Comparison of ENCODE assay signal across 9 cellular contexts in genomic region chr6:26520088-26520839, GRCh38. TPM values are rescaled to one million over a fixed set of nuclear protein-coding genes. Genes with fewer than 3 reads are reported as not detected.
DNase-seq lines count a peak whose midpoint lies in the region; ATAC-seq, FAIRE-seq and TF ChIP-seq lines count a peak whose summit lies in the region.
"Had no signal": no experiment of that assay in that cellular context is flagged by ENCODE, and none has a peak within 500 bp of the region (broad histone marks: within the 10 kb centered on the region; RNA-seq: fewer than 3 reads in every experiment).

No MANE protein-coding gene starts in this region.

- WGBS in transverse colon (ENCODE audit: low coverage in 1 of 2), 2 donors, result 25 to 26% methylated on average over 11 to 22 of the region's 22 CpGs

- H3K27ac ChIP-seq in Peyer's patch (peak overlapping the region; percentile 88 to 98 (median 96)), dorsolateral prefrontal cortex (peak overlapping the region in 58 of 59 donors; percentile 23 to 96 (median 90)), transverse colon (peak overlapping the region; percentile 94 to 99 (median 95))

- DNase-seq in DMS 273 (lab: John Stamatoyannopoulos, UW; ENCODE audit: unreplicated experiment) (peak; percentile 80), HS-27A (ENCODE audit: low read depth) (peak; percentile 61), Peyer's patch (peak in 1 of 3 donors; percentile 48), dorsolateral prefrontal cortex (peak in 8 of 10 donors; percentile 43 to 70 (median 56)), midbrain (lab: John Stamatoyannopoulos, UW) (peak; percentile 83), transverse colon (no peak), H54 (ENCODE audit: insufficient read length, low spot score) (no peak)

- no peak for TF ChIP-seq CTCF in Peyer's patch (IDR thresholded peaks at IDR 0.05)
- peak in 5 of 56 donors; percentile 9 to 18 (median 12) for TF ChIP-seq CTCF in dorsolateral prefrontal cortex (IDR thresholded peaks at IDR 0.05 in 54 of 56, conservative IDR thresholded peaks at IDR 0.05 in 2 of 56; ENCODE audit: low read depth in 1 of 56, partially characterized antibody in 56 of 56)
- no peak for TF ChIP-seq CTCF in transverse colon (IDR thresholded peaks at IDR 0.05)

- in situ Hi-C loops in transverse colon (cut with MboI; ENCODE audit: low pct_ligation_motif_present in 1 of 4, low pct_unique_long_range_greater_than_20kb in 1 of 4, low sequenced_read_pairs in 3 of 4), result no loop called here

- intact Hi-C loops in dorsolateral prefrontal cortex (cut with DNase I) (loop anchor here in 1 of 2 donors (5.0 kb wide), 1 partner anchor 37 kb away; no protein-coding TSS in a partner anchor), transverse colon (cut with DNase I; ENCODE audit: low total_unique reads) (no loop called here)

- H3K36me3 ChIP-seq in Peyer's patch, result no peaks in the 10 kb centered on the region
- H3K36me3 ChIP-seq in transverse colon, result no peaks in the 10 kb centered on the region

- TF ChIP-seq EP300 in transverse colon (IDR thresholded peaks at IDR 0.05; ENCODE audit: low read depth), result no peak

- H3K27me3 ChIP-seq in Peyer's patch (no peaks in the 10 kb centered on the region), dorsolateral prefrontal cortex (no peaks in the 10 kb centered on the region), transverse colon (no peaks in the 10 kb centered on the region)

- ATAC-seq in GM21390 (IDR thresholded peaks at IDR 0.05; ENCODE audit: unreplicated experiment), result peak; percentile 30

- H3K4me1 ChIP-seq in Peyer's patch (peaks cover 0 to 15% (median 0%) of the 10 kb centered on the region in 4 donors), transverse colon (peaks cover 0 to 16% (median 5%) of the 10 kb centered on the region in 4 donors)

- FAIRE-seq in H54 (lab: Jason Lieb, UNC), result no peak

- H3K4me3 ChIP-seq in Peyer's patch, result peak overlapping the region; percentile 55 to 75 (median 66)
- H3K4me3 ChIP-seq in dorsolateral prefrontal cortex, result peak overlapping the region; percentile 33 to 78 (median 68)
- H3K4me3 ChIP-seq in transverse colon, result peak overlapping the region in 3 of 4 donors; percentile 37 to 62 (median 51)

- TF ChIP-seq POLR2A in Peyer's patch (IDR thresholded peaks at IDR 0.05), result no peak
- TF ChIP-seq POLR2A in transverse colon (IDR thresholded peaks at IDR 0.05), result no peak
- no peak for TF ChIP-seq POLR2A in H54 (IDR thresholded peaks at IDR 0.05; ENCODE audit: low read depth, low read length)

- H3K9me3 ChIP-seq in Peyer's patch (no peaks in the 10 kb centered on the region), transverse colon (no peaks in the 10 kb centered on the region)

RNA-seq across cellular contexts. Expression of gene HMGN4, which starts 17.9 kb away (rescaled TPM):
- total RNA-seq in Peyer's patch (10 to 100 TPM; 46.1 to 74.3 (median 57.6) TPM), dorsolateral prefrontal cortex (10 to 100 TPM; 16.9 to 48.3 (median 28.5) TPM), transverse colon (10 to 100 TPM; 20.3 to 69.6 (median 62.8) TPM)

RNA-seq across cellular contexts. Expression of gene BTN1A1, which starts 20.2 kb away (rescaled TPM):
- not detected for total RNA-seq in Peyer's patch
- under 1 TPM in 5 of 120 experiments, not detected in 115; 0.17 to 0.28 (median 0.19) TPM for total RNA-seq in dorsolateral prefrontal cortex
- under 1 TPM in 1 of 4 donors, not detected in 3; 0.32 TPM for total RNA-seq in transverse colon
- total RNA-seq: subcutaneous adipose tissue had no signal

Comparison
In these comparisons a context has a peak if more than half of its experiments do, and no peak if none do; other contexts are left out.
1. DNase-seq: peak in DMS 273 (single experiment), HS-27A (single experiment), dorsolateral prefrontal cortex (8 of 10) and midbrain (single experiment); none in transverse colon (single experiment) and H54 (single experiment).
2. Peak in every context shown above with its lines, with median percentiles within 50 percentile points of each other: H3K27ac ChIP-seq and H3K4me3 ChIP-seq.